ENCODE assay signal across 21 cellular contexts in genomic region chr13:78787189-78787588, GRCh38.
DNase-seq lines count a peak whose midpoint lies in the region; ATAC-seq and TF ChIP-seq lines count a peak whose summit lies in the region.
"Had no signal": no experiment of that assay in that cellular context is flagged by ENCODE, and none has a peak within 500 bp of the region (broad histone marks: within the 10 kb centered on the region; RNA-seq: fewer than 3 reads in every experiment).

No MANE protein-coding gene starts in this region.

- TF ChIP-seq CTCF in foreskin keratinocyte (conservative IDR thresholded peaks at IDR 0.05) (no peak), upper lobe of right lung (IDR thresholded peaks at IDR 0.05) (no peak), tibial artery (IDR thresholded peaks at IDR 0.05) (no peak)

- H3K27me3 ChIP-seq in foreskin keratinocyte (peaks cover 6% of the 10 kb centered on the region), upper lobe of right lung (peaks cover 4% of the 10 kb centered on the region), tibial artery (no peaks in the 10 kb centered on the region)
- H3K27me3 ChIP-seq: ascending aorta, colonic mucosa, left lung, ovary had no signal

- H3K36me3 ChIP-seq in upper lobe of right lung, result no peaks in the 10 kb centered on the region
- no peaks in the 10 kb centered on the region for H3K36me3 ChIP-seq in tibial artery
- H3K36me3 ChIP-seq: ascending aorta, colonic mucosa, gastrocnemius medialis, left lung, ovary had no signal

- DNase-seq in DMS153 treated with DMSO at 0.1 percent for 48 hours (lab: John Stamatoyannopoulos, UW; ENCODE audit: unreplicated experiment), result peak; percentile 60
- DNase-seq in NCI-H1092 (lab: John Stamatoyannopoulos, UW), result peak; percentile 22
- DNase-seq in SK-N-DZ (ENCODE audit: low spot score), result peak; percentile 9
- no peak for DNase-seq in foreskin keratinocyte
- DNase-seq in upper lobe of right lung, result no peak
- DNase-seq in tibial artery, result no peak
- no peak for DNase-seq in sciatic nerve (ENCODE audit: low spot score)
- DNase-seq: activated CD4-positive, alpha-beta T cell treated with anti-CD3 and anti-CD28 coated beads, Interleukin-2, amount 10 ng/mL, durations not matched to agents 7 days and 5 days; activated naive CD4-positive, alpha-beta T cell treated with Interleukin-2 at 50 U/mL for 16 hours; activated T-cell treated with anti-CD3 and anti-CD28 coated beads for 4 hours; CD4-positive, alpha-beta memory T cell; colonic mucosa; gastrocnemius medialis; NCI-H1436 treated with DMSO at 0.1 percent for 48 hours; NCI-H345; ovary; stimulated activated CD4-positive, alpha-beta T cell treated with anti-CD3 and anti-CD28 coated beads, Interleukin-1b, Interleukin-23, amount 100 ng/mL, for 48 hours had no signal

- no peak overlapping the region for H3K4me3 ChIP-seq in upper lobe of right lung
- no peak overlapping the region for H3K4me3 ChIP-seq in tibial artery
- H3K4me3 ChIP-seq: ascending aorta, colonic mucosa, gastrocnemius medialis, left lung, ovary had no signal

- no peaks in the 10 kb centered on the region for H3K4me1 ChIP-seq in foreskin keratinocyte
- H3K4me1 ChIP-seq in upper lobe of right lung, result no peaks in the 10 kb centered on the region
- H3K4me1 ChIP-seq in tibial artery, result no peaks in the 10 kb centered on the region
- H3K4me1 ChIP-seq: ascending aorta, colonic mucosa, gastrocnemius medialis, left lung had no signal

- intact Hi-C loops in upper lobe of right lung (cut with DNase I) (no loop called here), tibial artery (cut with DNase I; ENCODE audit: low total_unique reads) (no loop called here), sciatic nerve (cut with DNase I) (no loop called here)

- H3K27ac ChIP-seq in foreskin keratinocyte, result no peak overlapping the region
- H3K27ac ChIP-seq in upper lobe of right lung, result no peak overlapping the region
- H3K27ac ChIP-seq in tibial artery, result no peak overlapping the region
- H3K27ac ChIP-seq: ascending aorta, colonic mucosa, gastrocnemius medialis, left lung, ovary had no signal

- ATAC-seq in foreskin keratinocyte, result peak; percentile 19
- ATAC-seq in HG03139 (IDR thresholded peaks at IDR 0.05; ENCODE audit: unreplicated experiment), result no peak
- ATAC-seq in upper lobe of right lung, result no peak
- no peak for ATAC-seq in sciatic nerve
- ATAC-seq: gastrocnemius medialis, left lung, SK-N-SH treated with all-trans-retinoic acid at 6 μM for 48 hours had no signal

- H3K9me3 ChIP-seq in upper lobe of right lung (no peaks in the 10 kb centered on the region), tibial artery (no peaks in the 10 kb centered on the region)
- H3K9me3 ChIP-seq: ascending aorta, colonic mucosa, gastrocnemius medialis, left lung, ovary had no signal

Comparison
In these comparisons a context has a peak if more than half of its experiments do, and no peak if none do; other contexts are left out.
1. DNase-seq: peak in DMS153 treated with DMSO at 0.1 percent for 48 hours (single experiment), NCI-H1092 (single experiment) and SK-N-DZ (single experiment); none in foreskin keratinocyte (0 of 2), upper lobe of right lung (single experiment), tibial artery (0 of 2) and sciatic nerve (single experiment).